13 cellular contexts compared by ENCODE assay signal in genomic region chr1:93013311-93014091, GRCh38.
"Had no signal": no experiment of that assay in that cellular context is flagged by ENCODE, and none has a peak within 500 bp of the region (broad histone marks: within the 10 kb centered on the region; RNA-seq: fewer than 3 reads in every experiment).

No MANE protein-coding gene starts in this region.

- H2AFZ ChIP-seq: parathyroid adenoma had no signal

- H3K4me3 ChIP-seq: thyroid gland, uterus had no signal

- H3K27ac Mint-ChIP-seq: activated CD4-positive, alpha-beta memory T cell treated with anti-CD3 and anti-CD28 coated beads, Interleukin-2, amount 10 ng/mL, durations not matched to agents 7 days and 5 days had no signal

- H3K79me2 ChIP-seq: parathyroid adenoma had no signal

- H3K27me3 ChIP-seq: thyroid gland, uterus had no signal

- FAIRE-seq: frontal cortex, small intestine had no signal

- H3K4me3 Mint-ChIP-seq: activated CD4-positive, alpha-beta memory T cell treated with anti-CD3 and anti-CD28 coated beads, Interleukin-2, amount 10 ng/mL, durations not matched to agents 7 days and 5 days had no signal

- H3K9me3 Mint-ChIP-seq: activated CD4-positive, alpha-beta memory T cell treated with anti-CD3 and anti-CD28 coated beads, Interleukin-2, amount 10 ng/mL, durations not matched to agents 7 days and 5 days had no signal

- H3K36me3 ChIP-seq: thyroid gland, uterus had no signal

- H3K9me3 ChIP-seq: thyroid gland, uterus had no signal

- H3K27ac ChIP-seq: parathyroid adenoma, thyroid gland, uterus had no signal

- DNase-seq: activated CD4-positive, alpha-beta memory T cell treated with anti-CD3 and anti-CD28 coated beads, Interleukin-2, amount 10 ng/mL, durations not matched to agents 7 days and 5 days; activated CD4-positive, alpha-beta T cell treated with anti-CD3 and anti-CD28 coated beads for 1 hour; activated gamma-delta T cell treated with Interleukin-2 at 50 U/mL for 16 hours; activated T-cell treated with anti-CD3 and anti-CD28 coated beads, Interleukin-2, amount 50 U/mL, for 48 hours; aorta; effector CD4-positive, alpha-beta T cell; retina; small intestine; T-helper 9 cell; thyroid gland; uterus had no signal

- H3K9ac ChIP-seq: parathyroid adenoma had no signal

- H3K4me1 ChIP-seq: parathyroid adenoma, thyroid gland, uterus had no signal
